ENCODE assay signal across 30 cellular contexts in the genomic region with DNA sequence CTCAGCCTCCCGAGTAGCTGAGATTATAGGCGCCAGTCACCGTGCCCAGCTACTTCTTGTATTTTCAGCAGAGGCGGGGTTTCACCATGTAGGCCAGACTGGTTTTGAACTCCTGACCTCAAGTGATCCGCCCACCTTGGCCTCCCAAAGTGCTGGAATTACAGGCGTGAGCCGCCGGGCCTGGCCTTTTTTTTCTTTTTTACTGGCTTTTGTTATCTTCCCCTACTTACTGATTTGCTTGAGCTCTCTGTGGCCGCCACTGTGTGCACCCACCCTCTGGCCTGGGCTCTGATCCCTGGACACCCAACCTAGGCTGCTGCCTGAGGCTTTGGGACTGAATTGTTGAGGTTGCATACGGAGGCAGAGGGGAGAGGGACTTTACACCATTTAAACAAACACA.
"Had no signal": no experiment of that assay in that cellular context is flagged by ENCODE, and none has a peak within 500 bp of the region (broad histone marks: within the 10 kb centered on the region; RNA-seq: fewer than 3 reads in every experiment).

No MANE protein-coding gene starts in this region.

- H3K27me3 Mint-ChIP-seq: activated B cell treated with CpG ODN at 0.5 μM for 24 hours; activated naive CD8-positive, alpha-beta T cell had no signal

- H3K4me3 ChIP-seq: body of pancreas, esophagus squamous epithelium, heart right ventricle, left lung, lower lobe of right lung, psoas muscle, smooth muscle cell, suprapubic skin, tibial artery, upper lobe of right lung had no signal

- H3K36me3 ChIP-seq: left lung, lower lobe of right lung, suprapubic skin, tibial artery, upper lobe of right lung had no signal

- H3K4me1 ChIP-seq: parathyroid adenoma had no signal

- ATAC-seq: body of pancreas; heart right ventricle; left lung; lower lobe of right lung; naive thymus-derived CD8-positive, alpha-beta T cell; psoas muscle; upper lobe of right lung had no signal

- H3K4me3 Mint-ChIP-seq: activated B cell treated with CpG ODN at 0.5 μM for 24 hours; activated naive CD8-positive, alpha-beta T cell; mesothelial cell of epicardium; naive thymus-derived CD8-positive, alpha-beta T cell; neural crest cell had no signal

- H3K27ac Mint-ChIP-seq: activated B cell treated with CpG ODN at 0.5 μM for 24 hours; activated naive CD8-positive, alpha-beta T cell; mesothelial cell of epicardium had no signal

- H3K27ac ChIP-seq: body of pancreas, epithelial cell of prostate, esophagus squamous epithelium, heart right ventricle, left lung, lower lobe of right lung, parathyroid adenoma, psoas muscle, suprapubic skin, tibial artery, upper lobe of right lung had no signal

- H3K9me3 ChIP-seq: body of pancreas, esophagus squamous epithelium, left lung, lower lobe of right lung, psoas muscle, suprapubic skin, upper lobe of right lung had no signal

- H3K27me3 ChIP-seq: body of pancreas, esophagus squamous epithelium, heart right ventricle, left lung, suprapubic skin, tibial artery, upper lobe of right lung had no signal

- H3K9ac ChIP-seq: parathyroid adenoma had no signal

- DNase-seq: activated B cell treated with CpG ODN at 0.5 μM for 24 hours; activated effector memory CD4-positive, alpha-beta T cell treated with Interleukin-2 at 50 U/mL for 16 hours; activated naive CD4-positive, alpha-beta T cell treated with Interleukin-2 at 50 U/mL for 16 hours; aorta; body of pancreas; dermis blood vessel endothelial cell; effector CD4-positive, alpha-beta T cell; esophagus squamous epithelium; foreskin melanocyte; heart right ventricle; kidney glomerular epithelial cell; left lung; lower lobe of right lung; naive thymus-derived CD8-positive, alpha-beta T cell; occipital lobe; psoas muscle; stimulated activated CD4-positive, alpha-beta T cell treated with anti-CD3 and anti-CD28 coated beads, Interleukin-1b, Interleukin-23, amount 100 ng/mL, for 48 hours; stimulated activated CD4-positive, alpha-beta T cell treated with anti-CD3 and anti-CD28 coated beads, Interleukin-4, amount 100 ng/mL, for 4 hours; stimulated activated CD8-positive, alpha-beta memory T cell treated with anti-CD3 and anti-CD28 coated beads, Interleukin-4, amount 100 ng/mL, for 48 hours; stimulated activated naive CD4-positive, alpha-beta T cell; T-helper 2 cell; tibial artery; upper lobe of right lung had no signal

- H3K36me3 Mint-ChIP-seq: naive thymus-derived CD8-positive, alpha-beta T cell had no signal
